In the genomic region with DNA sequence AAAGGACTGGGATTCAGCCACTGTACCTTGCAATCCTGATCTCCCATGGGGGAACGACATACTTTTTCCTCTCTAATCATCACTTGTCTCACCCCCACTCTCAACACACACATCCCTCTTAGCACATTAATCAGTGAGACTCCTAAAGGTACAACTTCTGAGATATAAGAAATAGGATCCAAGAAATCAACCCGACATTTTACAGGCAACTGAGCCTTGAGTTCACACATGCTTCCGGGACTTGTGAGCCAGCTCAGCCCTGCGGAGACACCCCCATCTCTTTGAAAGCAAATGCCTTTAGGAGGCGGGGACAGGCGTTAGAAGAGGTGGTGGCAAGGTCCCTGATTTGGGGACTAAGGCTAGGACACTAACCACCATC, we compare ENCODE assay signal across 8 cellular contexts. TPM values are rescaled to one million over a fixed set of nuclear protein-coding genes. Genes with fewer than 3 reads are reported as not detected.
DNase-seq lines count a peak whose midpoint lies in the region; ATAC-seq lines count a peak whose summit lies in the region.

No MANE protein-coding gene starts in this region.

- no peak for ATAC-seq in GM19035 (IDR thresholded peaks at IDR 0.05; ENCODE audit: unreplicated experiment)

- peaks cover 0 to 1% (median 0%) of the 10 kb centered on the region in 6 donors for H3K9me3 Mint-ChIP-seq in immature natural killer cell

- H3K4me3 Mint-ChIP-seq in immature natural killer cell: peak overlapping the region; percentile 64 to 88 (median 82)

- peaks cover 0 to 4% (median 0%) of the 10 kb centered on the region in 3 donors for H3K27me3 Mint-ChIP-seq in immature natural killer cell (ENCODE audit: low read depth in 3 of 3)

- peak; percentile 35 for DNase-seq in NCI-H2196 (lab: John Stamatoyannopoulos, UW; ENCODE audit: unreplicated experiment)
- DNase-seq in NCI-H2196 treated with DMSO at 0.1 percent for 48 hours (lab: John Stamatoyannopoulos, UW; ENCODE audit: unreplicated experiment): no peak
- DNase-seq in NOMO-1 treated with DMSO at 0.1 percent for 48 hours (lab: John Stamatoyannopoulos, UW; ENCODE audit: unreplicated experiment): peak; percentile 11
- peak in 3 of 4 experiments; percentile 22 to 40 (median 24) for DNase-seq in activated naive CD4-positive, alpha-beta T cell (lab: John Stamatoyannopoulos, UW)
- peak; percentile 14 to 38 (median 33) for DNase-seq in immature natural killer cell
- DNase-seq in stimulated activated CD4-positive, alpha-beta T cell treated with anti-CD3 and anti-CD28 coated beads, TNF-alpha, amount 100 ng/mL, for 24 hours (ENCODE audit: low read depth in 3 of 3): peak in 2 of 3 experiments; percentile 28 to 44
- no peak for DNase-seq in DMS114 treated with DMSO at 0.1 percent for 48 hours (lab: John Stamatoyannopoulos, UW; ENCODE audit: unreplicated experiment)

- H3K27ac Mint-ChIP-seq in immature natural killer cell: peak overlapping the region; percentile 18 to 83 (median 62)

- peaks cover 0 to 3% (median 0%) of the 10 kb centered on the region in 3 donors for H3K36me3 Mint-ChIP-seq in immature natural killer cell

- peaks cover 9 to 13% of the 10 kb centered on the region in 2 donors for H3K4me1 Mint-ChIP-seq in immature natural killer cell

RNA-seq across cellular contexts. Expression of gene MAP3K9, which starts 1.3 kb away (rescaled TPM):
- polyA plus RNA-seq in immature natural killer cell: under 1 TPM in 2 of 3 donors, not detected in 1; 0.48 to 0.55 TPM

Comparison
In these comparisons a context has a peak if more than half of its experiments do, and no peak if none do; other contexts are left out.
1. DNase-seq: peak in NCI-H2196 (single experiment), NOMO-1 treated with DMSO at 0.1 percent for 48 hours (single experiment), activated naive CD4-positive, alpha-beta T cell (3 of 4), immature natural killer cell (3 of 3) and stimulated activated CD4-positive, alpha-beta T cell treated with anti-CD3 and anti-CD28 coated beads, TNF-alpha, amount 100 ng/mL, for 24 hours (2 of 3); none in NCI-H2196 treated with DMSO at 0.1 percent for 48 hours (single experiment) and DMS114 treated with DMSO at 0.1 percent for 48 hours (single experiment).